In the genomic region with DNA sequence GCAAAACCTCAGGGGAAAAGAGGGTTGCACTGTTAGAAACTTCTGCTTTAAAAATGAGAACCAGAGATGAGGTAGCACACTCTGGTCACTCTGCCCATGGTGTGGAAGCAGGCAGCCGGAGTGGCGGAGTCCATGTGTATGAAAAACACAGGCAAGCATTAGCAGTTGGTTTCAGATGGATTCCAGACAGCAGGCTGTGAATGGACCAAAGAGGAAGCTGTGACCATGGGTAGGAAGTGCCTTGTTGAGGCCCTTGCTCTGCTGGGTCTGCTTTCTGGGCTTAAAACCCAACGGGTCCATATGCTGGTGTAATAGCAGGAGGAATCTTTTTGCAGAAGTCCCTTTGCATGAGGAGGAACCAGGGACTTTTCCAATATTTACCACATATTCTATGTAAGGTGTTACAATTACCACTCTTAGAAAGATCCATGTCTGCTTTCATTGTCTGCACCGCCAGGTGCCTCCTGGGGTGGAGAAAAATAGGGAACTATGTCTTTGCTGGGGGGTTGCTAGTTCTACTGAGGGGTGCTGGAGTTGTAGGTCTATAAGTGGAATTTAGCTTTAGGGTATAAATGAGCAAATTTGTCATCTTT, we compare ENCODE assay signal across 1 cellular context.
TF ChIP-seq lines count a peak whose summit lies in the region.

No MANE protein-coding gene starts in this region.

TF ChIP-seq in WTC11, 78 proteins besides CTCF, POLR2A, EP300 and RAD21 (continued from another document):
- TF ChIP-seq ZNF532 (CRISPR knock-in tag; IDR thresholded peaks at IDR 0.05; ENCODE audit: borderline replicate concordance) (no peak), NR3C1 (CRISPR knock-in tag; conservative IDR thresholded peaks at IDR 0.05; ENCODE audit: low read depth) (no peak), FOXK1 (CRISPR knock-in tag; IDR thresholded peaks at IDR 0.05) (no peak), ATF2 (CRISPR knock-in tag; IDR thresholded peaks at IDR 0.05; ENCODE audit: borderline replicate concordance, low read depth) (no peak), ELF4 (CRISPR knock-in tag; IDR thresholded peaks at IDR 0.05; ENCODE audit: low read depth) (no peak)
- TF ChIP-seq, protein P1, sequence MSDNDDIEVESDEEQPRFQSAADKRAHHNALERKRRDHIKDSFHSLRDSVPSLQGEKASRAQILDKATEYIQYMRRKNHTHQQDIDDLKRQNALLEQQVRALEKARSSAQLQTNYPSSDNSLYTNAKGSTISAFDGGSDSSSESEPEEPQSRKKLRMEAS (CRISPR knock-in tag; IDR thresholded peaks at IDR 0.05): no peak
